In the genomic region with DNA sequence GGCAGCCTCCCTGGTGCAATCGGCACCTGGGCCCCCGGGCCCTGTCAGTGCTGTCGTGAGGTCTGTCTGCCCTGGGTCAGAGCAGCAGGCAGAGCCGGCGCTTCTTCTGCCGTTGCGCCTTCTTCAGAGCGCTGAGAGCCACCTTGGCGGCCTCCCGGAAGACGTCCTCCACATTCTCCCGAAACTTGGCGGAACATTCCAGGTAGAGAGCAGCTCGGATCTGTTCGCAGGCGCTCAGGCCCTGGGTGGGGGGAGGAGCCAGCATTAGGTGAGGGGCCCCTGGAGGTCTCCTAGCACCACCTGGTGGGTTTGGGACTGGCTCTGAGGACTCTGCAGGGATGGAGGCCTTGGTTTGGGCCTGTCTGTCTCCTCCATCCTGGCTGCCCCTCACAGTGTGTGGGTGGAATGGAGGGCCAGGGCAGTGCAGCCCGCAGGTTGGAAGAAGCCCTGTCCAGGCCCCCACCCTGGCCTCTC, we compare ENCODE assay signal across 24 cellular contexts. TPM values are rescaled to one million over a fixed set of nuclear protein-coding genes. Genes with fewer than 3 reads are reported as not detected.
A peak's percentile ranks its signal among the peaks of the same experiment; 100 is the strongest.
DNase-seq lines count a peak whose midpoint lies in the region; ATAC-seq and TF ChIP-seq lines count a peak whose summit lies in the region.
"Had no signal": no experiment of that assay in that cellular context is flagged by ENCODE, and none has a peak within 500 bp of the region (broad histone marks: within the 10 kb centered on the region; RNA-seq: fewer than 3 reads in every experiment).

No MANE protein-coding gene starts in this region.

- TF ChIP-seq CTCF in 22Rv1 (IDR thresholded peaks at IDR 0.05) (no peak), natural killer cell (IDR thresholded peaks at IDR 0.05) (no peak)

- intact Hi-C loops in natural killer cell (cut with micrococcal nuclease), result loop anchor here (5.0 kb wide), 1 partner anchor 33 kb away; no protein-coding TSS in a partner anchor

- H3K27ac Mint-ChIP-seq in T-helper 17 cell, result peak overlapping the region; percentile 90
- H3K27ac Mint-ChIP-seq in natural killer cell, result peak overlapping the region; percentile 75 to 100

- H3K27me3 Mint-ChIP-seq in T-helper 17 cell (no peaks in the 10 kb centered on the region), natural killer cell (ENCODE audit: low read depth in 2 of 2) (no peaks in the 10 kb centered on the region)
- H3K27me3 Mint-ChIP-seq: CD4-positive, alpha-beta memory T cell; T-cell had no signal

- H3K27ac ChIP-seq in 22Rv1, result 0 out of 2 replicates have a peak overlapping the region, but pooled peaks have one; percentile 32
- peak overlapping the region in 4 of 11 experiments; percentile 26 to 42 (median 38); a peak in 6 of 22 replicates for H3K27ac ChIP-seq in BLaER1 treated with 17β-estradiol and CSF1 and Interleukin-3, amounts not matched to agents 10 nM and 100 nM
- H3K27ac ChIP-seq: colonic mucosa, left ventricle myocardium inferior, Peyer's patch, SJSA1 had no signal

- H3K4me1 ChIP-seq in BLaER1 treated with 17β-estradiol and CSF1 and Interleukin-3, amounts not matched to agents 10 nM and 100 nM, result peaks cover 37 to 70% (median 65%) of the 10 kb centered on the region in 10 experiments
- H3K4me1 ChIP-seq: colonic mucosa had no signal

- H3K4me3 Mint-ChIP-seq in T-helper 17 cell, result no peak overlapping the region
- H3K4me3 Mint-ChIP-seq in natural killer cell, result no peak overlapping the region
- H3K4me3 Mint-ChIP-seq: T-cell had no signal

- ATAC-seq in T-helper 17 cell (no peak), natural killer cell (no peak), HG03442 (IDR thresholded peaks at IDR 0.05; ENCODE audit: unreplicated experiment) (no peak), GM21381 (IDR thresholded peaks at IDR 0.05; ENCODE audit: unreplicated experiment) (no peak)
- ATAC-seq: activated CD4-positive, CD25-positive, alpha-beta regulatory T cell treated with anti-CD3 and anti-CD28 coated beads, Interleukin-2, amount 50 U/mL, for 24 hours; T-cell had no signal

- H4K20me1 ChIP-seq in BLaER1 treated with 17β-estradiol and CSF1 and Interleukin-3, amounts not matched to agents 10 nM and 100 nM, result peaks cover 9 to 56% (median 20%) of the 10 kb centered on the region in 11 experiments; a peak in 18 of 22 replicates

- no peaks in the 10 kb centered on the region for H3K27me3 ChIP-seq in BLaER1 treated with 17β-estradiol and CSF1 and Interleukin-3, amounts not matched to agents 10 nM and 100 nM
- H3K27me3 ChIP-seq: colonic mucosa, Peyer's patch, SJSA1 had no signal

- DNase-seq in T-helper 17 cell (no peak), natural killer cell (no peak)
- no peak for DNase-seq in activated CD4-positive, alpha-beta T cell treated with anti-CD3 and anti-CD28 coated beads, Interleukin-2, amount 50 U/mL, for 1 hour
- DNase-seq: activated CD8-positive, alpha-beta memory T cell treated with anti-CD3 and anti-CD28 coated beads for 24 hours; activated gamma-delta T cell; activated T-cell treated with anti-CD3 and anti-CD28 coated beads, Interleukin-2, amount 50 U/mL, for 1 hour; CD4-positive, alpha-beta memory T cell; colonic mucosa; effector memory CD4-positive, alpha-beta T cell; glutamatergic neuron; left ventricle myocardium inferior; NCI-H1092; NCI-H187 treated with DMSO at 0.1 percent for 48 hours; NCI-H526; Peyer's patch; T-cell had no signal

- peak overlapping the region in 7 of 11 experiments; percentile 17 to 54 (median 41); a peak in 6 of 22 replicates for H3K9ac ChIP-seq in BLaER1 treated with 17β-estradiol and CSF1 and Interleukin-3, amounts not matched to agents 10 nM and 100 nM

- H3K36me3 Mint-ChIP-seq in T-helper 17 cell (ENCODE audit: low read depth) (peaks cover 4% of the 10 kb centered on the region), natural killer cell (no peaks in the 10 kb centered on the region)

- no peak overlapping the region for H3K4me3 ChIP-seq in BLaER1 treated with 17β-estradiol and CSF1 and Interleukin-3, amounts not matched to agents 10 nM and 100 nM
- H3K4me3 ChIP-seq: colonic mucosa, HAP-1, left ventricle myocardium inferior, Peyer's patch, SJSA1, skin epidermis had no signal

- peak overlapping the region in 9 of 11 experiments; percentile 18 to 66 (median 44); a peak in 14 of 22 replicates for H3K4me2 ChIP-seq in BLaER1 treated with 17β-estradiol and CSF1 and Interleukin-3, amounts not matched to agents 10 nM and 100 nM

- H3K36me3 ChIP-seq in BLaER1 treated with 17β-estradiol and CSF1 and Interleukin-3, amounts not matched to agents 10 nM and 100 nM, result peaks cover 27 to 46% (median 35%) of the 10 kb centered on the region in 11 experiments
- H3K36me3 ChIP-seq: colonic mucosa had no signal

- no peaks in the 10 kb centered on the region for H3K9me3 ChIP-seq in BLaER1 treated with 17β-estradiol and CSF1 and Interleukin-3, amounts not matched to agents 10 nM and 100 nM (replicated peaks in 1 of 11)
- H3K9me3 ChIP-seq in T-helper 17 cell (ENCODE audit: control insufficient read depth, low read length, poor library complexity, severe bottlenecking), result no peaks in the 10 kb centered on the region
- H3K9me3 ChIP-seq: colonic mucosa, HAP-1, left ventricle myocardium inferior, Peyer's patch, SJSA1 had no signal

- H3K9me3 Mint-ChIP-seq in natural killer cell, result no peaks in the 10 kb centered on the region
- H3K9me3 Mint-ChIP-seq: CD4-positive, alpha-beta memory T cell; T-cell had no signal

- H3K4me1 Mint-ChIP-seq in T-helper 17 cell, result peaks cover 31% of the 10 kb centered on the region
- peaks cover 31 to 50% of the 10 kb centered on the region in 2 donors for H3K4me1 Mint-ChIP-seq in natural killer cell

RNA-seq across cellular contexts. Expression of a gene that starts 14.0 kb away (rescaled TPM):
- 100 to 1,000 TPM; 121 to 122 TPM for total RNA-seq in T-helper 17 cell
- 100 to 1,000 TPM; 146 to 201 (median 177) TPM for total RNA-seq in natural killer cell

RNA-seq across cellular contexts. Expression of a gene that starts 24.4 kb away (rescaled TPM):
- total RNA-seq in T-helper 17 cell (10 to 100 TPM; 54.5 to 64.1 TPM), natural killer cell (10 to 100 TPM; 55.1 to 57.5 (median 56.2) TPM)
